In genomic region chr19:13087295-13087694, GRCh38 we compare ENCODE assay signal across 25 cellular contexts. TPM values are rescaled to one million over a fixed set of nuclear protein-coding genes. Genes with fewer than 3 reads are reported as not detected.
"Had no signal": no experiment of that assay in that cellular context is flagged by ENCODE, and none has a peak within 500 bp of the region (broad histone marks: within the 10 kb centered on the region; RNA-seq: fewer than 3 reads in every experiment).

No MANE protein-coding gene starts in this region.

- H3K27ac ChIP-seq: epithelial cell of prostate, pancreas, psoas muscle, thyroid gland, upper lobe of right lung, VCaP had no signal

- DNase-seq: activated CD4-positive, alpha-beta T cell treated with anti-CD3 and anti-CD28 coated beads for 4 hours; activated CD4-positive, alpha-beta T cell treated with anti-CD3 and anti-CD28 coated beads, Interleukin-2, amount 50 U/mL, for 48 hours; activated CD8-positive, alpha-beta memory T cell treated with anti-CD3 and anti-CD28 coated beads for 24 hours; activated effector memory CD4-positive, alpha-beta T cell treated with Interleukin-2 at 50 U/mL for 16 hours; activated naive CD4-positive, alpha-beta T cell treated with Interleukin-2 at 50 U/mL for 16 hours; aorta; dermis blood vessel endothelial cell; effector CD8-positive, alpha-beta T cell; kidney glomerular epithelial cell; left ventricle myocardium inferior; naive thymus-derived CD4-positive, alpha-beta T cell; pancreas; psoas muscle; stimulated activated CD4-positive, alpha-beta T cell treated with anti-CD3 and anti-CD28 coated beads, Interleukin-1b, Interleukin-23, amount 100 ng/mL, for 48 hours; stimulated activated naive CD4-positive, alpha-beta T cell; T-helper 9 cell; thyroid gland; upper lobe of right lung had no signal

- H3K27me3 ChIP-seq: pancreas, thyroid gland, upper lobe of right lung had no signal

- H3K4me1 ChIP-seq: pancreas had no signal

- H3K4me3 ChIP-seq: left ventricle myocardium inferior, pancreas, psoas muscle, smooth muscle cell, thyroid gland, upper lobe of right lung had no signal

- H3K9me3 ChIP-seq: left ventricle myocardium inferior, pancreas, psoas muscle, thyroid gland, upper lobe of right lung had no signal

- ATAC-seq: naive thymus-derived CD4-positive, alpha-beta T cell; pancreas; psoas muscle; upper lobe of right lung had no signal

- H3K4me2 ChIP-seq: smooth muscle cell had no signal

- H3K36me3 ChIP-seq: pancreas had no signal

- FAIRE-seq: endometrium, frontal cortex, pancreas, TTC549 had no signal

RNA-seq across cellular contexts. Expression of gene LYL1, which starts 15.4 kb away (rescaled TPM):
- polyA plus RNA-seq: neural cell had no signal
